9 cellular contexts compared by ENCODE assay signal in the genomic region with DNA sequence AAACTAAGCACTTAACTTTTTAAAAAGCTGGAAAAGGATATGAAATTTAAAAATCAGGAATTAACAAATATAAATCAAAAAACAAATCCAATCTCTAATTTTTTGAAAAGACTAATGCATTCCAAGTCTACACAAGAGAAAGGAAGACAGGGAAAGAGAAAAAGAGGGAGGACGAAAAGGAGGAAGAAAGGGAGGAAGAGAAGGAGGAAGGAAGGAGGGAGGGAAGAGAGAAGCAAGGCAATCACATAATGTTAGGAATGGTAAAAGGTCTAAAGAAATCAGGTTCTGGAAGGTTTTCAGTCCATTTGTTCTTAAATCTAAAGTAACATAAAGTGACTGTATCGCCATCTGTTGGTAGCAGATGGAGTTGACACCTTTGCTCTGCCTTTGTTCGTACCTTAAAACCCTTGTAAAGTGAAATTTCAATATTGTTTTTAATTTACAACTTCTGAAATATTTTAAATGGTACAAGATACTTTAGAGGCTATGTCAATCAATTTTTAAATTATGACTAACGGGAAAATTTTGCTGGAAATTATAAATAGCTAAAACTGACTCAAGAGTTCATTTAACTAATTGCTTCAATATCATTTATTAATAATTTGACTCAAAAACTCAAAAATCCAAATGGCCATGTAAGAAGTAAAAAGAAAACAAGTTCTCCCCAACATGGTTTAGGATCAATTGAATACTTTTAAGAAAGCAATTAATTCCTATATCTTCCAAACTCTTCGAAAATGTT. TPM values are rescaled to one million over a fixed set of nuclear protein-coding genes. Genes with fewer than 3 reads are reported as not detected.
A peak's percentile ranks its signal among the peaks of the same experiment; 100 is the strongest.
DNase-seq lines count a peak whose midpoint lies in the region; ATAC-seq, FAIRE-seq and TF ChIP-seq lines count a peak whose summit lies in the region.
"Had no signal": no experiment of that assay in that cellular context is flagged by ENCODE, and none has a peak within 500 bp of the region (broad histone marks: within the 10 kb centered on the region; RNA-seq: fewer than 3 reads in every experiment).

No MANE protein-coding gene starts in this region.

- CTCF ChIA-PET in CD4-positive, alpha-beta memory T cell (lab: Charles Lee; ENCODE audit: partially characterized antibody): interaction anchor here (0.6 to 4.8 kb wide), 16 partner anchors 10 to 816 kb away, joined by 3 to 60 read pairs (median 4); no protein-coding TSS in a partner anchor

- no peaks in the 10 kb centered on the region for H3K36me3 ChIP-seq in CD4-positive, alpha-beta memory T cell (ENCODE audit: insufficient read depth, low read length)
- no peaks in the 10 kb centered on the region for H3K36me3 ChIP-seq in left lung

- no peaks in the 10 kb centered on the region for H3K4me1 ChIP-seq in CD4-positive, alpha-beta memory T cell (ENCODE audit: insufficient read depth, low read length)
- H3K4me1 ChIP-seq in left lung: no peaks in the 10 kb centered on the region

- peaks cover 3% of the 10 kb centered on the region for H3K27me3 ChIP-seq in CD4-positive, alpha-beta memory T cell (ENCODE audit: insufficient read depth, low read length)
- peaks cover 0 to 7% of the 10 kb centered on the region in 2 donors for H3K27me3 ChIP-seq in left lung

- H3K27ac Mint-ChIP-seq in CD4-positive, alpha-beta memory T cell: no peak overlapping the region
- H3K27ac Mint-ChIP-seq: T-helper 1 cell treated with Interleukin-12 subunit alpha and Interleukin-12 subunit beta and Interleukin-4 antibody, amounts not matched to agents 30 μg/mL and 1 μg/mL, for 36 hours had no signal

- no peaks in the 10 kb centered on the region for H3K9me3 ChIP-seq in CD4-positive, alpha-beta memory T cell (ENCODE audit: control insufficient read depth in 1 of 2, low read length in 2 of 2)
- no peaks in the 10 kb centered on the region for H3K9me3 ChIP-seq in left lung

- H3K36me3 Mint-ChIP-seq in CD4-positive, alpha-beta memory T cell: no peaks in the 10 kb centered on the region

- H3K4me3 ChIP-seq in CD4-positive, alpha-beta memory T cell (ENCODE audit: low read length in 2 of 2): no peak overlapping the region
- H3K4me3 ChIP-seq in left lung: no peak overlapping the region

- POLR2A ChIA-PET in CD4-positive, alpha-beta memory T cell (lab: Charles Lee; ENCODE audit: partially characterized antibody): interaction anchor here (0.9 kb wide), 1 partner anchor 298 kb away, joined by 3 read pairs; no protein-coding TSS in a partner anchor

- no peak overlapping the region for H3K4me3 Mint-ChIP-seq in CD4-positive, alpha-beta memory T cell
- H3K4me3 Mint-ChIP-seq: T-helper 1 cell treated with Interleukin-12 subunit alpha and Interleukin-12 subunit beta and Interleukin-4 antibody, amounts not matched to agents 30 μg/mL and 1 μg/mL, for 36 hours had no signal

- no peak overlapping the region for H3K27ac ChIP-seq in CD4-positive, alpha-beta memory T cell (ENCODE audit: low read depth, low read length)
- H3K27ac ChIP-seq in left lung: no peak overlapping the region

- H3K27me3 Mint-ChIP-seq in CD4-positive, alpha-beta memory T cell: peaks cover 2 to 4% of the 10 kb centered on the region in 2 donors

- TF ChIP-seq CTCF in GM13977 (IDR thresholded peaks at IDR 0.05; ENCODE audit: extremely low read depth, insufficient read depth, missing control alignments): peak; percentile 62
- peak; percentile 76 to 82 for TF ChIP-seq CTCF in left lung (IDR thresholded peaks at IDR 0.05)

- H3K9me3 Mint-ChIP-seq in CD4-positive, alpha-beta memory T cell: no peaks in the 10 kb centered on the region
- H3K9me3 Mint-ChIP-seq: T-helper 1 cell treated with Interleukin-12 subunit alpha and Interleukin-12 subunit beta and Interleukin-4 antibody, amounts not matched to agents 30 μg/mL and 1 μg/mL, for 36 hours had no signal

- in situ Hi-C loops in GM13977 (cut with MboI; ENCODE audit: low pct_unique_long_range_greater_than_20kb, low sequenced_read_pairs, unreplicated experiment): loop anchor here (10.0 kb wide), 1 partner anchor 290 kb away; no protein-coding TSS in a partner anchor

- intact Hi-C loops in CD4-positive, alpha-beta memory T cell (cut with micrococcal nuclease): loop anchor here (1.0 to 10.0 kb wide), 3 partner anchors 17 to 420 kb away; no protein-coding TSS in a partner anchor
- intact Hi-C loops in left lung (cut with DNase I): no loop called here

- DNase-seq in CD4-positive, alpha-beta memory T cell: peak; percentile 32 to 46 (median 44)
- peak; percentile 37 for DNase-seq in GM13977 (ENCODE audit: low spot score)
- peak; percentile 14 for DNase-seq in NCI-H748 treated with DMSO at 0.1 percent for 48 hours (lab: John Stamatoyannopoulos, UW)
- DNase-seq in astrocyte of the hippocampus (ENCODE audit: low read depth, low spot score): peak; percentile 68
- DNase-seq in left lung: no peak
- peak; percentile 29 for DNase-seq in urothelium cell line (ENCODE audit: low spot score)
- DNase-seq in T1000 (lab: John Stamatoyannopoulos, UW): no peak
- DNase-seq in anterior cingulate cortex (lab: John Stamatoyannopoulos, UW): no peak

- ATAC-seq in left lung: peak; percentile 73

- H3K4me1 Mint-ChIP-seq in CD4-positive, alpha-beta memory T cell: peaks cover 0 to 2% (median 0%) of the 10 kb centered on the region in 4 donors

- FAIRE-seq in urothelium cell line (lab: Jason Lieb, UNC): peak; percentile 5

RNA-seq across cellular contexts. Expression of gene CDYL2, which starts 20.4 kb away (rescaled TPM):
- 10 to 100 TPM; 37.5 to 42.4 TPM for total RNA-seq in CD4-positive, alpha-beta memory T cell
- 1 to 10 TPM in 1 of 2 donors, under 1 TPM in 1; 0.91 to 2.5 TPM for polyA plus RNA-seq in CD4-positive, alpha-beta memory T cell
- total RNA-seq in left lung: 10 to 100 TPM; 12.8 to 16.0 TPM

Comparison
In these comparisons a context has a peak if more than half of its experiments do, and no peak if none do; other contexts are left out.
1. DNase-seq: peak in CD4-positive, alpha-beta memory T cell (5 of 5), GM13977 (single experiment), NCI-H748 treated with DMSO at 0.1 percent for 48 hours (single experiment), astrocyte of the hippocampus (single experiment) and urothelium cell line (single experiment); none in left lung (0 of 2), T1000 (single experiment) and anterior cingulate cortex (0 of 58).